In genomic region chr7:7713730-7714129, GRCh38 we compare ENCODE assay signal across 26 cellular contexts.
"Had no signal": no experiment of that assay in that cellular context is flagged by ENCODE, and none has a peak within 500 bp of the region (broad histone marks: within the 10 kb centered on the region; RNA-seq: fewer than 3 reads in every experiment).

No MANE protein-coding gene starts in this region.

- ATAC-seq: effector memory CD8-positive, alpha-beta T cell; esophagus mucosa; gastrocnemius medialis; heart right ventricle; left cardiac atrium; left lung; left ventricle myocardium superior; lower lobe of right lung; mucosa of descending colon; naive thymus-derived CD8-positive, alpha-beta T cell had no signal

- H3K4me3 Mint-ChIP-seq: dendritic cell treated with granulocyte-macrophage colony-stimulating factor and Interleukin-4, amounts not matched to agents 40 ng/mL and 50 ng/mL, for 4 days; effector memory CD8-positive, alpha-beta T cell; endodermal cell; mesothelial cell of epicardium; naive thymus-derived CD8-positive, alpha-beta T cell had no signal

- H3K27me3 ChIP-seq: colonic mucosa, gastrocnemius medialis, heart right ventricle, left lung had no signal

- H3K36me3 ChIP-seq: colonic mucosa, gastrocnemius medialis, heart right ventricle, left lung, lower lobe of right lung had no signal

- FAIRE-seq: islet of Langerhans, keratinocyte had no signal

- H3K27me3 Mint-ChIP-seq: dendritic cell treated with granulocyte-macrophage colony-stimulating factor and Interleukin-4, amounts not matched to agents 40 ng/mL and 50 ng/mL, for 4 days; effector memory CD8-positive, alpha-beta T cell; naive B cell; naive thymus-derived CD8-positive, alpha-beta T cell had no signal

- H3K27ac ChIP-seq: colonic mucosa, epithelial cell of prostate, gastrocnemius medialis, heart right ventricle, left lung, lower lobe of right lung had no signal

- DNase-seq: colonic mucosa; cortex of kidney; effector CD8-positive, alpha-beta T cell; effector memory CD8-positive, alpha-beta T cell; endodermal cell; erythroblast; foreskin melanocyte; gastrocnemius medialis; glutamatergic neuron; head of caudate nucleus; heart right ventricle; hippocampal formation; left cardiac atrium; left lung; left ventricle myocardium superior; lower lobe of right lung; mesenchymal stem cell; mucosa of descending colon; naive B cell; naive thymus-derived CD8-positive, alpha-beta T cell had no signal

- H3K4me3 ChIP-seq: colonic mucosa, gastrocnemius medialis, heart right ventricle, left lung, lower lobe of right lung, mucosa of descending colon had no signal

- H3K36me3 Mint-ChIP-seq: mesothelial cell of epicardium had no signal

- H3K4me1 ChIP-seq: colonic mucosa, lower lobe of right lung had no signal

- H3K9me3 ChIP-seq: colonic mucosa, gastrocnemius medialis, heart right ventricle, left lung, lower lobe of right lung, mucosa of descending colon had no signal

- H3K27ac Mint-ChIP-seq: dendritic cell treated with granulocyte-macrophage colony-stimulating factor and Interleukin-4, amounts not matched to agents 40 ng/mL and 50 ng/mL, for 4 days; effector memory CD8-positive, alpha-beta T cell; endodermal cell; mesothelial cell of epicardium had no signal
